ENCODE assay signal across 8 cellular contexts in the genomic region with DNA sequence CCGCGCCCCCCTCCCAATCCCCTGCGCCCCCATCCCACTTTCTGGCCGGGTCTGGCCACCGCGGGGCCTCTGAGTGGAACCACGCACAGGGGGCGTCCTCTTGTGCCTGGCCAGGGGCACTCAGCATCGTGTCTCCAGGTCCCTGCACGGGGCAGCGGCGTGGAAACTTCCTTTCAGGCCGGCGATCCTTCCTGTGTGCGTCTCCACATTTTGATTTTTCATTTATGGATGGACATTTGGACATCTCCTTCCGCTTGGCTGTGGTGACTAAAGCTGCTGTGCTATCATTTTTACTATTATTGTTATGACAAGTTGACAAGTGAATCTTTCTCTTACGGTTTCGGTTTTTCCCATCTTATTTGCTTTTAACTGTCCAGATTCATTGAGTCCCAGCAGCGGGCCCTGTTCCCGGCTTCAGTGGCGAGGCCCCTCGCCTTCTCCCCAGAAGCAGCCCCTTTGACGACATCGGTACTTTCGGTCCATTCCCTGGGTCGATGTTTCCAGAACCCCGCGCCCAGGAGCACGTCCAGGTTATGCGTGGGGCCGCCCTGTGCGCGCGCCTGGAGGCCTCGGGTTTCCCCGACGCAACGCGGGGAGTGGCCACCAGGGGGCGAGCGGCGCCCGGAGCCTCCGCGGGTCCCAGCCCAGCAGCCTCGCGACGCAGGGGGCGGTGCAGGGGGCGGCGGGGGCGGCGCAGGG.
A peak's percentile ranks its signal among the peaks of the same experiment; 100 is the strongest.
DNase-seq lines count a peak whose midpoint lies in the region; ATAC-seq and TF ChIP-seq lines count a peak whose summit lies in the region.

No MANE protein-coding gene starts in this region.

- H3K27ac ChIP-seq in DOHH2 (ENCODE audit: low read depth, low read length) = no peak overlapping the region

- peak overlapping the region; percentile 66 for H3K4me3 ChIP-seq in DOHH2 (ENCODE audit: low read length)

- H3K79me2 ChIP-seq in DOHH2 (ENCODE audit: control insufficient read depth, low read length) = no peaks in the 10 kb centered on the region

- ATAC-seq in HG02588 (IDR thresholded peaks at IDR 0.05; ENCODE audit: unreplicated experiment) (peak; percentile 39), HG03460 (IDR thresholded peaks at IDR 0.05; ENCODE audit: unreplicated experiment) (no peak)

- H3K4me1 ChIP-seq in DOHH2 (ENCODE audit: control insufficient read depth, low read length) = peaks cover 40% of the 10 kb centered on the region

- peaks cover 9% of the 10 kb centered on the region for H3F3A ChIP-seq in DOHH2 (ENCODE audit: control insufficient read depth, insufficient read depth)

- H3K9me2 ChIP-seq in DOHH2 (replicated peaks; ENCODE audit: control insufficient read depth, low read length) = no peaks in the 10 kb centered on the region

- H4K20me1 ChIP-seq in DOHH2 (ENCODE audit: control insufficient read depth, insufficient read depth, low read depth, low read length) = peaks cover 14% of the 10 kb centered on the region

- peaks cover 31% of the 10 kb centered on the region for H3K27me3 ChIP-seq in DOHH2 (ENCODE audit: control insufficient read depth, low read length)

- no peaks in the 10 kb centered on the region for H3K36me3 ChIP-seq in DOHH2 (ENCODE audit: control insufficient read depth, low read length)

- peak; percentile 56 for DNase-seq in NCI-H2171 treated with DMSO at 0.1 percent for 48 hours (lab: John Stamatoyannopoulos, UW)
- DNase-seq in activated CD4-positive, alpha-beta T cell treated with anti-CD3 and anti-CD28 coated beads for 24 hours (ENCODE audit: low read depth in 2 of 2) = peak; percentile 85 to 88
- peak; percentile 55 for DNase-seq in cerebellar cortex (ENCODE audit: low spot score)
- DNase-seq in kidney tubule cell (ENCODE audit: low spot score) = peak; percentile 68
- DNase-seq in stimulated activated CD4-positive, alpha-beta T cell treated with anti-CD3 and anti-CD28 coated beads, Interleukin-1b, Interleukin-23, amount 100 ng/mL, for 24 hours (ENCODE audit: low read depth in 4 of 4, low spot score in 1 of 4) = peak; percentile 73 to 92 (median 80)

- no peaks in the 10 kb centered on the region for H3K9me3 ChIP-seq in DOHH2 (ENCODE audit: control insufficient read depth, insufficient read depth, low read length)

- peak; percentile 67 for TF ChIP-seq CTCF in DOHH2 (IDR thresholded peaks at IDR 0.05; ENCODE audit: low read depth, low read length, poor library complexity, severe bottlenecking)

- H3K4me2 ChIP-seq in DOHH2 (ENCODE audit: low read length) = peak overlapping the region; percentile 79
